ENCODE assay signal across 28 cellular contexts in the genomic region with DNA sequence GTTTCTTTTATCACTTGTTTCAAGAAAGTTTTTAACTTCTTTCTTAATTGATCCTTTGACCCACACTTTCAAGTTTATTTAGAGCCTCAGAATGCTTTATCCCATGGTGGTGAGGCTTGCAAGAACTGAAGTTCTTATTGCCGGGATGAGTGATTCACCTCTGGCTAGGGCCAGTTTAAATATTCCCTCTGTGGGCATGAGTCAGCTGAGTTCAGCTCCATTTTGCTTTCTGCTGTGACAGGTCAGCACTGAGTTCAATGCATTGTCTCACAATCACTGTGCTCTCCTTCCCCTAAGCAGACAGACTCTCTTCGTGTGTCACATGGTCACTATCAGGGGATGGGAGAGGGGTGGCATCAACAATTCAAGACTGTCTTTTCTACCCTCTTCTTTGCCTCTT.
A peak's percentile ranks its signal among the peaks of the same experiment; 100 is the strongest.
DNase-seq lines count a peak whose midpoint lies in the region; ATAC-seq and TF ChIP-seq lines count a peak whose summit lies in the region.
"Had no signal": no experiment of that assay in that cellular context is flagged by ENCODE, and none has a peak within 500 bp of the region (broad histone marks: within the 10 kb centered on the region; RNA-seq: fewer than 3 reads in every experiment).

No MANE protein-coding gene starts in this region.

- H3K27ac ChIP-seq in endodermal cell (ENCODE audit: low read depth, low read length) = no peak overlapping the region
- H3K27ac ChIP-seq: dorsolateral prefrontal cortex, parathyroid adenoma, thoracic aorta had no signal

- in situ Hi-C loops in Caki2 (cut with HindIII; ENCODE audit: low pct_unique_long_range_greater_than_20kb, low sequenced_read_pairs) = no loop called here

- no peaks in the 10 kb centered on the region for H3K36me3 Mint-ChIP-seq in endodermal cell (ENCODE audit: low read depth)
- H3K36me3 Mint-ChIP-seq in activated CD4-positive, alpha-beta memory T cell treated with anti-CD3 and anti-CD28 coated beads for 36 hours = no peaks in the 10 kb centered on the region
- H3K36me3 Mint-ChIP-seq: activated naive CD4-positive, alpha-beta T cell treated with anti-CD3 and anti-CD28 coated beads, Interleukin-2, amount 50 U/mL, for 72 hours had no signal

- no peaks in the 10 kb centered on the region for H3K9me3 ChIP-seq in endodermal cell (ENCODE audit: control insufficient read depth, low read length)
- H3K9me3 ChIP-seq: MG63, SK-N-SH, thoracic aorta had no signal

- H3K9ac ChIP-seq in endodermal cell (ENCODE audit: extremely low read depth, low read length, poor library complexity, severe bottlenecking) = no peak overlapping the region
- H3K9ac ChIP-seq: parathyroid adenoma, SK-N-SH had no signal

- H3K36me3 ChIP-seq in endodermal cell (ENCODE audit: control insufficient read depth, insufficient read depth, low read length) = no peaks in the 10 kb centered on the region
- H3K36me3 ChIP-seq: MG63, thoracic aorta had no signal

- TF ChIP-seq CTCF in endodermal cell (conservative IDR thresholded peaks at IDR 0.05) = no peak

- peaks cover 5% of the 10 kb centered on the region for H3K4me1 ChIP-seq in endodermal cell (ENCODE audit: control insufficient read depth, insufficient read depth, low read length)
- H3K4me1 ChIP-seq: parathyroid adenoma had no signal

- H3K9me3 Mint-ChIP-seq in endodermal cell = peaks cover 2% of the 10 kb centered on the region
- H3K9me3 Mint-ChIP-seq in activated CD4-positive, alpha-beta memory T cell treated with anti-CD3 and anti-CD28 coated beads for 36 hours = peaks cover 5% of the 10 kb centered on the region

- H3K4me1 Mint-ChIP-seq in endodermal cell = peaks cover 4% of the 10 kb centered on the region
- H3K4me1 Mint-ChIP-seq in activated CD4-positive, alpha-beta memory T cell treated with anti-CD3 and anti-CD28 coated beads for 36 hours (ENCODE audit: low read depth) = no peaks in the 10 kb centered on the region
- H3K4me1 Mint-ChIP-seq: nephron, T-helper 17 cell had no signal

- whole genome bisulfite sequencing in endodermal cell (ENCODE audit: insufficient coverage in 1 of 2, insufficient read length in 1 of 2), 2 experiments = 64 to 81% methylated on average over 1 to 2 of the region's 2 CpGs

- ATAC-seq in HG02588 (IDR thresholded peaks at IDR 0.05; ENCODE audit: unreplicated experiment) = no peak
- ATAC-seq: activated naive CD4-positive, alpha-beta T cell treated with anti-CD3 and anti-CD28 coated beads, Interleukin-2, amount 50 U/mL, for 72 hours; mucosa of descending colon; right cardiac atrium; T-helper 17 cell had no signal

- H3K4me3 ChIP-seq in endodermal cell (ENCODE audit: low read length) = no peak overlapping the region
- H3K4me3 ChIP-seq: dorsolateral prefrontal cortex, MG63, mucosa of descending colon, thoracic aorta had no signal

- CTCF ChIA-PET in activated CD4-positive, alpha-beta memory T cell treated with anti-CD3 and anti-CD28 coated beads for 36 hours (lab: Charles Lee) = no interaction called here

- no peaks in the 10 kb centered on the region for H3K27me3 Mint-ChIP-seq in endodermal cell (ENCODE audit: insufficient read depth)
- no peaks in the 10 kb centered on the region for H3K27me3 Mint-ChIP-seq in activated CD4-positive, alpha-beta memory T cell treated with anti-CD3 and anti-CD28 coated beads for 36 hours
- H3K27me3 Mint-ChIP-seq: T-helper 17 cell had no signal

- no peak overlapping the region for H3K4me3 Mint-ChIP-seq in endodermal cell
- H3K4me3 Mint-ChIP-seq in activated CD4-positive, alpha-beta memory T cell treated with anti-CD3 and anti-CD28 coated beads for 36 hours = no peak overlapping the region
- H3K4me3 Mint-ChIP-seq: nephron, T-helper 17 cell had no signal

- H3K27ac Mint-ChIP-seq in endodermal cell = no peak overlapping the region
- no peak overlapping the region for H3K27ac Mint-ChIP-seq in activated CD4-positive, alpha-beta memory T cell treated with anti-CD3 and anti-CD28 coated beads for 36 hours
- H3K27ac Mint-ChIP-seq: activated naive CD4-positive, alpha-beta T cell treated with anti-CD3 and anti-CD28 coated beads, Interleukin-2, amount 50 U/mL, for 72 hours; nephron; T-helper 17 cell had no signal

- DNase-seq in Caki2 (ENCODE audit: low read depth) (peak; percentile 47), OCI-M1 (lab: John Stamatoyannopoulos, UW) (peak; percentile 7), endodermal cell (peak; percentile 45), kidney tubule cell (ENCODE audit: low spot score) (peak; percentile 86), NCI-H510A (lab: John Stamatoyannopoulos, UW) (no peak)
- no peak for DNase-seq in activated CD8-positive, alpha-beta memory T cell treated with anti-CD3 and anti-CD28 coated beads for 24 hours
- no peak for DNase-seq in activated CD4-positive, alpha-beta memory T cell treated with anti-CD3 and anti-CD28 coated beads for 36 hours
- DNase-seq: activated CD4-positive, alpha-beta T cell treated with anti-CD3 and anti-CD28 coated beads for 48 hours; anterior cingulate cortex; C1 segment of cervical spinal cord; Calu3; cerebellar nuclear complex; dorsolateral prefrontal cortex; EL; head of caudate nucleus; MG63; mucosa of descending colon; NCI-H526 treated with DMSO at 0.1 percent for 48 hours; right cardiac atrium; SK-N-SH; stimulated activated CD4-positive, alpha-beta T cell treated with anti-CD3 and anti-CD28 coated beads, Interleukin-4, amount 100 ng/mL, for 4 hours; stimulated activated naive CD4-positive, alpha-beta T cell treated with Interleukin-2 at 50 U/mL for 16 hours; T-helper 17 cell had no signal

- POLR2A ChIA-PET in activated CD4-positive, alpha-beta memory T cell treated with anti-CD3 and anti-CD28 coated beads for 36 hours (lab: Charles Lee) = interaction anchor here (0.7 kb wide), 1 partner anchor 143 kb away, joined by 4 read pairs; no protein-coding TSS in a partner anchor

- no peaks in the 10 kb centered on the region for H3K27me3 ChIP-seq in endodermal cell (ENCODE audit: control insufficient read depth, insufficient read depth, low read length, poor library complexity, severe bottlenecking)
- H3K27me3 ChIP-seq: dorsolateral prefrontal cortex, MG63 had no signal

- intact Hi-C loops in activated CD4-positive, alpha-beta memory T cell treated with anti-CD3 and anti-CD28 coated beads for 36 hours (cut with micrococcal nuclease) = no loop called here

Comparison
In these comparisons a context has a peak if more than half of its experiments do, and no peak if none do; other contexts are left out.
1. DNase-seq: peak in Caki2 (single experiment), OCI-M1 (single experiment), endodermal cell (single experiment) and kidney tubule cell (single experiment); none in activated CD8-positive, alpha-beta memory T cell treated with anti-CD3 and anti-CD28 coated beads for 24 hours (single experiment), activated CD4-positive, alpha-beta memory T cell treated with anti-CD3 and anti-CD28 coated beads for 36 hours (single experiment) and NCI-H510A (single experiment).